27 cellular contexts compared by ENCODE assay signal in genomic region chr6:164275773-164276172, GRCh38.
"Had no signal": no experiment of that assay in that cellular context is flagged by ENCODE, and none has a peak within 500 bp of the region (broad histone marks: within the 10 kb centered on the region; RNA-seq: fewer than 3 reads in every experiment).

No MANE protein-coding gene starts in this region.

- H3K4me1 Mint-ChIP-seq: stimulated activated effector memory CD8-positive, alpha-beta T cell treated with anti-CD3 and anti-CD28 coated beads, Interleukin-12 subunit alpha, Interleukin-12 subunit beta, amount 100 ng/mL, for 72 hours; stimulated activated memory B cell treated with anti-CD40 and anti-IgM and Interleukin-4, amounts not matched to agents 10 μg/mL and 1 μg/mL and 100 μg/mL, for 72 hours; stimulated activated naive B cell treated with anti-CD40 and anti-IgM and Interleukin-4, amounts not matched to agents 10 μg/mL and 1 μg/mL and 100 μg/mL, for 72 hours; stimulated activated naive CD8-positive, alpha-beta T cell treated with anti-CD3 and anti-CD28 coated beads, Interleukin-15, amount 100 ng/mL, for 72 hours had no signal

- ATAC-seq: stimulated activated effector memory CD8-positive, alpha-beta T cell treated with anti-CD3 and anti-CD28 coated beads, Interleukin-12 subunit alpha, Interleukin-12 subunit beta, amount 100 ng/mL, for 72 hours; stimulated activated memory B cell treated with anti-CD40 and anti-IgM and Interleukin-4, amounts not matched to agents 10 μg/mL and 1 μg/mL and 100 μg/mL, for 72 hours; stimulated activated naive B cell treated with anti-CD40 and anti-IgM and Interleukin-4, amounts not matched to agents 10 μg/mL and 1 μg/mL and 100 μg/mL, for 72 hours; stimulated activated naive CD8-positive, alpha-beta T cell treated with anti-CD3 and anti-CD28 coated beads, Interleukin-15, amount 100 ng/mL, for 72 hours; stimulated activated naive CD8-positive, alpha-beta T cell treated with anti-CD3 and anti-CD28 coated beads, Interleukin-15, Interleukin-2, amounts not matched to agents 100 U/mL and 50 U/mL, for 24 hours; upper lobe of right lung had no signal

- H3K36me3 ChIP-seq: stomach, suprapubic skin, thoracic aorta, thyroid gland, tibial artery, tibial nerve, transverse colon, upper lobe of left lung, upper lobe of right lung, uterus, vagina had no signal

- H3K4me1 ChIP-seq: stomach, suprapubic skin, testis, thyroid gland, tibial artery, tibial nerve, transverse colon, upper lobe of left lung, upper lobe of right lung, uterus had no signal

- H3K27me3 Mint-ChIP-seq: stimulated activated memory B cell treated with anti-CD40 and anti-IgM and Interleukin-4, amounts not matched to agents 10 μg/mL and 1 μg/mL and 100 μg/mL, for 72 hours; stimulated activated naive B cell treated with anti-CD40 and anti-IgM and Interleukin-4, amounts not matched to agents 10 μg/mL and 1 μg/mL and 100 μg/mL, for 72 hours; stimulated activated naive CD8-positive, alpha-beta T cell treated with anti-CD3 and anti-CD28 coated beads, Interleukin-15, amount 100 ng/mL, for 72 hours; stimulated activated naive CD8-positive, alpha-beta T cell treated with anti-CD3 and anti-CD28 coated beads, Interleukin-15, Interleukin-2, amounts not matched to agents 100 ng/mL and 50 ng/mL, for 24 hours; type B pancreatic cell had no signal

- FAIRE-seq: urothelium cell line had no signal

- H3K4me3 Mint-ChIP-seq: stimulated activated effector memory CD8-positive, alpha-beta T cell treated with anti-CD3 and anti-CD28 coated beads, Interleukin-12 subunit alpha, Interleukin-12 subunit beta, amount 100 ng/mL, for 72 hours; stimulated activated memory B cell treated with anti-CD40 and anti-IgM and Interleukin-4, amounts not matched to agents 10 μg/mL and 1 μg/mL and 100 μg/mL, for 72 hours; stimulated activated naive B cell treated with anti-CD40 and anti-IgM and Interleukin-4, amounts not matched to agents 10 μg/mL and 1 μg/mL and 100 μg/mL, for 72 hours; stimulated activated naive CD8-positive, alpha-beta T cell treated with anti-CD3 and anti-CD28 coated beads, Interleukin-15, amount 100 ng/mL, for 72 hours; stimulated activated naive CD8-positive, alpha-beta T cell treated with anti-CD3 and anti-CD28 coated beads, Interleukin-15, Interleukin-2, amounts not matched to agents 100 ng/mL and 50 ng/mL, for 24 hours; type B pancreatic cell had no signal

- H3K9me3 ChIP-seq: suprapubic skin, testis, thoracic aorta, thyroid gland, tibial artery, transverse colon, upper lobe of right lung, uterus, vagina had no signal

- H3K9me3 Mint-ChIP-seq: type B pancreatic cell had no signal

- H3K27ac ChIP-seq: stomach, suprapubic skin, testis, thoracic aorta, thyroid gland, tibial artery, tibial nerve, transverse colon, upper lobe of left lung, upper lobe of right lung, uterus, vagina had no signal

- H3K36me3 Mint-ChIP-seq: stimulated activated effector memory CD8-positive, alpha-beta T cell treated with anti-CD3 and anti-CD28 coated beads, Interleukin-12 subunit alpha, Interleukin-12 subunit beta, amount 100 ng/mL, for 72 hours; stimulated activated memory B cell treated with anti-CD40 and anti-IgM and Interleukin-4, amounts not matched to agents 10 μg/mL and 1 μg/mL and 100 μg/mL, for 72 hours; stimulated activated naive B cell treated with anti-CD40 and anti-IgM and Interleukin-4, amounts not matched to agents 10 μg/mL and 1 μg/mL and 100 μg/mL, for 72 hours; type B pancreatic cell had no signal

- H3K27me3 ChIP-seq: stomach, suprapubic skin, testis, thyroid gland, tibial artery, tibial nerve, transverse colon, upper lobe of left lung, upper lobe of right lung, uterus, vagina had no signal

- H3K27ac Mint-ChIP-seq: stimulated activated effector memory CD8-positive, alpha-beta T cell treated with anti-CD3 and anti-CD28 coated beads, Interleukin-12 subunit alpha, Interleukin-12 subunit beta, amount 100 ng/mL, for 72 hours; stimulated activated memory B cell treated with anti-CD40 and anti-IgM and Interleukin-4, amounts not matched to agents 10 μg/mL and 1 μg/mL and 100 μg/mL, for 72 hours; stimulated activated naive B cell treated with anti-CD40 and anti-IgM and Interleukin-4, amounts not matched to agents 10 μg/mL and 1 μg/mL and 100 μg/mL, for 72 hours; stimulated activated naive CD8-positive, alpha-beta T cell treated with anti-CD3 and anti-CD28 coated beads, Interleukin-15, amount 100 ng/mL, for 72 hours; stimulated activated naive CD8-positive, alpha-beta T cell treated with anti-CD3 and anti-CD28 coated beads, Interleukin-15, Interleukin-2, amounts not matched to agents 100 ng/mL and 50 ng/mL, for 24 hours; type B pancreatic cell had no signal

- DNase-seq: stimulated activated CD4-positive, alpha-beta T cell treated with anti-CD3 and anti-CD28 coated beads, Interleukin-2, amount 100 ng/mL, for 48 hours; stimulated activated CD4-positive, alpha-beta T cell treated with anti-CD3 and anti-CD28 coated beads, Interleukin-4, amount 100 ng/mL, for 1 hour; stimulated activated CD4-positive, alpha-beta T cell treated with anti-CD3 and anti-CD28 coated beads, Interleukin-4, amount 100 ng/mL, for 24 hours; stimulated activated CD4-positive, alpha-beta T cell treated with anti-CD3 and anti-CD28 coated beads, Interleukin-4, amount 100 ng/mL, for 4 hours; stimulated activated naive B cell treated with anti-CD40 and anti-IgM and Interleukin-4, amounts not matched to agents 10 μg/mL and 1 μg/mL and 100 μg/mL, for 72 hours; stimulated activated naive CD4-positive, alpha-beta T cell; stimulated activated naive CD4-positive, alpha-beta T cell treated with Interleukin-2 at 50 U/mL for 16 hours; stimulated activated naive CD8-positive, alpha-beta T cell treated with anti-CD3 and anti-CD28 coated beads, Interleukin-15, amount 100 ng/mL, for 72 hours; stimulated activated naive CD8-positive, alpha-beta T cell treated with anti-CD3 and anti-CD28 coated beads, Interleukin-15, Interleukin-2, amounts not matched to agents 100 U/mL and 50 U/mL, for 24 hours; stomach; testis; thyroid gland; tibial artery; transverse colon; trophoblast cell; upper lobe of left lung; upper lobe of right lung; uterus had no signal

- H3K4me3 ChIP-seq: stomach, suprapubic skin, testis, thoracic aorta, thyroid gland, tibial artery, tibial nerve, transverse colon, upper lobe of left lung, upper lobe of right lung, uterus, vagina had no signal
